ENCODE assay signal across 1 cellular context in genomic region chr1:167666416-167666815, GRCh38.
TF ChIP-seq lines count a peak whose summit lies in the region.

No MANE protein-coding gene starts in this region.

TF ChIP-seq in H1, 55 proteins besides CTCF, POLR2A, EP300 and RAD21:
- TF ChIP-seq HDAC6 (IDR thresholded peaks at IDR 0.05; ENCODE audit: low read depth, low read length) (no peak), SUZ12 (IDR thresholded peaks at IDR 0.05; ENCODE audit: low read length) (no peak), SIRT6 (IDR thresholded peaks at IDR 0.05; ENCODE audit: low read length) (no peak), RFX5 (IDR thresholded peaks at IDR 0.05; ENCODE audit: borderline replicate concordance, low read depth, low read length) (no peak), KDM5A (IDR thresholded peaks at IDR 0.05; ENCODE audit: low read length) (no peak), KDM1A (IDR thresholded peaks at IDR 0.05; ENCODE audit: borderline replicate concordance, low read length) (no peak), CBX8 (IDR thresholded peaks at IDR 0.05; ENCODE audit: borderline replicate concordance, low read depth, low read length) (no peak), HDAC2 (IDR thresholded peaks at IDR 0.05; ENCODE audit: borderline replicate concordance in 1 of 2, low read depth in 2 of 2, low read length in 2 of 2) (no peak), BACH1 (IDR thresholded peaks at IDR 0.05; ENCODE audit: low read length) (no peak), ZNF274 (IDR thresholded peaks at IDR 0.05; ENCODE audit: borderline replicate concordance, extremely low read depth, low read length) (no peak), POU5F1 (IDR thresholded peaks at IDR 0.05; ENCODE audit: low read depth, low read length) (no peak), TCF12 (IDR thresholded peaks at IDR 0.05; ENCODE audit: low read depth, low read length) (no peak), TAF7 (optimal IDR thresholded peaks at IDR 0.05; ENCODE audit: borderline replicate concordance, low read depth, low read length) (no peak)
